15 cellular contexts compared by ENCODE assay signal in the genomic region with DNA sequence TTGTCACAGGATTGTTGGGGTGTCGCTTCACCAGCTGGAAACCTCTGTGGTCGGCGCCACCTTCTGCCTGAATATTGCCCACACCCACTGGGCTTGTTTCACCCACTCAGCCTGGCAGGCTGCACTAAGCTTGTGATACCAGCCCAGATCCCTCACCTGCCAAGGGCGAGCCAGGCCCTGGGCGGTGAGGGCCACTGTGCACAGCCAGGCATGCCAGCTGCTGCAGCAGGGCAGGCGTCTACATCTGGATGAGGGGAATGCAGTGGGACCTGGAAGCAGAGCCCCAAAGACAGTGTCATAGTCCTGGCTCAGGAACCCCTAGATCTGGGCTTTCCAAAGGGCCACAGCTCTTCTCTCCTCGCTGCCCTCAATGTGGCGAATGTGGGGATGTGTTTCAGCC.
DNase-seq lines count a peak whose midpoint lies in the region; FAIRE-seq and TF ChIP-seq lines count a peak whose summit lies in the region.
"Had no signal": no experiment of that assay in that cellular context is flagged by ENCODE, and none has a peak within 500 bp of the region (broad histone marks: within the 10 kb centered on the region; RNA-seq: fewer than 3 reads in every experiment).

No MANE protein-coding gene starts in this region.

- no peak overlapping the region for H2BK120ac ChIP-seq in H9 (ENCODE audit: low read depth, low read length, poor library complexity, severe bottlenecking)

- H3K27ac Mint-ChIP-seq in H9, result no peak overlapping the region
- H3K27ac Mint-ChIP-seq: CD4-positive, alpha-beta T cell had no signal

- H3K27me3 ChIP-seq in H9 (ENCODE audit: insufficient read depth, low read length) (no peaks in the 10 kb centered on the region), Karpas-422 (ENCODE audit: low read length) (no peaks in the 10 kb centered on the region), sigmoid colon (no peaks in the 10 kb centered on the region)

- DNase-seq in H9, result no peak
- DNase-seq in Karpas-422, result no peak
- peak; percentile 52 for DNase-seq in kidney
- peak; percentile 57 for DNase-seq in sigmoid colon
- no peak for DNase-seq in NCI-H82 treated with DMSO at 0.1 percent for 48 hours (lab: John Stamatoyannopoulos, UW; ENCODE audit: unreplicated experiment)
- DNase-seq in NK-92 treated with Interleukin-12 subunit alpha and Interleukin-12 subunit beta, amount 100 ng/mL, for 24 hours (lab: John Stamatoyannopoulos, UW), result no peak
- no peak for DNase-seq in stimulated activated naive CD4-positive, alpha-beta T cell (lab: John Stamatoyannopoulos, UW)
- no peak for DNase-seq in iPS-NIHi11 (ENCODE audit: low spot score)
- DNase-seq: ACHN; Caco-2; CD4-positive, alpha-beta T cell; GOT3 had no signal

- no peak overlapping the region for H3K56ac ChIP-seq in H9 (ENCODE audit: insufficient read length, low read depth, low read length)

- no peak overlapping the region for H3K4me3 Mint-ChIP-seq in H9
- H3K4me3 Mint-ChIP-seq: CD4-positive, alpha-beta T cell had no signal

- H3K79me1 ChIP-seq in H9 (ENCODE audit: insufficient read depth, low read depth, low read length, poor library complexity, severe bottlenecking), result no peaks in the 10 kb centered on the region

- H3K4me3 ChIP-seq in Karpas-422 (ENCODE audit: low read length) (no peak overlapping the region), kidney (ENCODE audit: low read length in 2 of 2) (no peak overlapping the region), sigmoid colon (no peak overlapping the region)
- H3K4me3 ChIP-seq: HAP-1 had no signal

- peak overlapping the region; percentile 23 for H2BK12ac ChIP-seq in H9 (ENCODE audit: insufficient read length, low read depth, low read length)

- no peak for TF ChIP-seq EP300 in sigmoid colon (IDR thresholded peaks at IDR 0.05)

- no peaks in the 10 kb centered on the region for H3K4me1 ChIP-seq in H9 (ENCODE audit: insufficient read depth, low read length)
- H3K4me1 ChIP-seq in Karpas-422 (ENCODE audit: low read length), result no peaks in the 10 kb centered on the region
- no peaks in the 10 kb centered on the region for H3K4me1 ChIP-seq in kidney (ENCODE audit: control insufficient read depth in 1 of 2, insufficient read depth in 1 of 2, low read depth in 1 of 2, low read length in 2 of 2)
- H3K4me1 ChIP-seq in sigmoid colon, result no peaks in the 10 kb centered on the region
- H3K4me1 ChIP-seq: Caco-2, HAP-1 had no signal

- H2BK20ac ChIP-seq in H9 (ENCODE audit: low read depth, low read length, poor library complexity, severe bottlenecking), result no peak overlapping the region

- intact Hi-C loops in kidney (cut with DNase I) (no loop called here), sigmoid colon (cut with DNase I) (no loop called here)

- TF ChIP-seq CTCF in H9 (conservative IDR thresholded peaks at IDR 0.05), result no peak
- TF ChIP-seq CTCF in kidney (IDR thresholded peaks at IDR 0.05; ENCODE audit: borderline replicate concordance, extremely low read depth, insufficient read depth), result no peak
- no peak for TF ChIP-seq CTCF in sigmoid colon (IDR thresholded peaks at IDR 0.05)

- no peak overlapping the region for H4K8ac ChIP-seq in H9 (replicated peaks; ENCODE audit: insufficient read length, low read depth, low read length)

- no peaks in the 10 kb centered on the region for H3K27me3 Mint-ChIP-seq in H9 (ENCODE audit: low read depth)
- H3K27me3 Mint-ChIP-seq: CD4-positive, alpha-beta T cell had no signal

- H3K4me2 ChIP-seq in H9 (ENCODE audit: insufficient read depth, insufficient read length, low read length) (no peak overlapping the region), Karpas-422 (ENCODE audit: low read depth, low read length, poor library complexity, severe bottlenecking) (no peak overlapping the region)

- H3K23me2 ChIP-seq in H9 (ENCODE audit: insufficient read length, low read depth, low read length, poor library complexity, severe bottlenecking), result no peaks in the 10 kb centered on the region

- TF ChIP-seq POLR2A in sigmoid colon (IDR thresholded peaks at IDR 0.05), result no peak

- no CpG with 5 or more reads among the region's 8 CpGs for WGBS in H9 (ENCODE audit: extremely low coverage, insufficient read length, low lambda C conversion rate)
- whole genome bisulfite sequencing in sigmoid colon, 2 donors, result 88 to 94% methylated on average over 8 of the region's 8 CpGs

- no peak overlapping the region; the same call in 1 of the 2 replicates for H3K14ac ChIP-seq in H9 (ENCODE audit: insufficient read depth, low read length)

- no peaks in the 10 kb centered on the region for H3K9me3 ChIP-seq in H9 (ENCODE audit: control insufficient read depth, low read depth, low read length)
- no peaks in the 10 kb centered on the region for H3K9me3 ChIP-seq in Karpas-422 (ENCODE audit: low read length)
- H3K9me3 ChIP-seq in kidney (ENCODE audit: control insufficient read depth in 1 of 2, low read length in 2 of 2), result no peaks in the 10 kb centered on the region
- H3K9me3 ChIP-seq in sigmoid colon, result no peaks in the 10 kb centered on the region
- H3K9me3 ChIP-seq: Caco-2, HAP-1 had no signal

- H3K9ac ChIP-seq in H9 (ENCODE audit: extremely low read depth, insufficient read length, low read length) (no peak overlapping the region), Karpas-422 (ENCODE audit: low read length) (no peak overlapping the region), kidney (ENCODE audit: low read length in 2 of 2) (no peak overlapping the region)

- H3K9me3 Mint-ChIP-seq in H9, result peaks cover 0 to 3% of the 10 kb centered on the region in 2 experiments; a peak in 1 of 5 replicates
- H3K9me3 Mint-ChIP-seq: CD4-positive, alpha-beta T cell had no signal

- H2BK15ac ChIP-seq in H9 (ENCODE audit: low read depth, low read length), result no peak overlapping the region

- H4K20me1 ChIP-seq in H9 (ENCODE audit: control insufficient read depth, insufficient read depth, insufficient read length) (no peaks in the 10 kb centered on the region), Karpas-422 (ENCODE audit: insufficient read depth, low read depth, low read length) (no peaks in the 10 kb centered on the region)

- H3K27ac ChIP-seq in H9 (ENCODE audit: insufficient read length, low read depth, low read length) (no peak overlapping the region), Karpas-422 (ENCODE audit: low read length) (no peak overlapping the region), kidney (ENCODE audit: low read depth in 2 of 2, low read length in 2 of 2) (no peak overlapping the region), sigmoid colon (no peak overlapping the region)
- H3K27ac ChIP-seq: C4-2B had no signal

- no peak overlapping the region for H3K18ac ChIP-seq in H9 (ENCODE audit: insufficient read length, low read depth, low read length)

- H3K79me2 ChIP-seq in H9 (ENCODE audit: insufficient read depth, low read length), result no peaks in the 10 kb centered on the region
- no peaks in the 10 kb centered on the region for H3K79me2 ChIP-seq in Karpas-422 (ENCODE audit: low read length)

- H3K9me2 ChIP-seq in Karpas-422 (replicated peaks; ENCODE audit: insufficient read depth, low read length), result no peaks in the 10 kb centered on the region

- no peaks in the 10 kb centered on the region for H3K4me1 Mint-ChIP-seq in H9

- no peaks in the 10 kb centered on the region for H3K36me3 Mint-ChIP-seq in H9 (ENCODE audit: insufficient read depth in 1 of 3, low read depth in 3 of 3)

- H2BK5ac ChIP-seq in H9 (ENCODE audit: insufficient read length, low read length), result no peak overlapping the region

- H3K36me3 ChIP-seq in Karpas-422 (ENCODE audit: insufficient read depth, low read length), result no peaks in the 10 kb centered on the region
- H3K36me3 ChIP-seq in kidney (ENCODE audit: control insufficient read depth in 1 of 2, insufficient read depth in 2 of 2, low read length in 2 of 2), result no peaks in the 10 kb centered on the region
- H3K36me3 ChIP-seq in sigmoid colon, result no peaks in the 10 kb centered on the region
- H3K36me3 ChIP-seq: HAP-1 had no signal

- H4K5ac ChIP-seq in H9 (ENCODE audit: insufficient read length, low read depth, low read length), result no peak overlapping the region

- no peak overlapping the region for H3K23ac ChIP-seq in H9 (ENCODE audit: insufficient read length, low read depth, low read length)

- no peak for FAIRE-seq in kidney (lab: Jason Lieb, UNC)
- FAIRE-seq: D721Med had no signal

- H2AK5ac ChIP-seq in H9 (ENCODE audit: insufficient read length, low read length), result no peak overlapping the region

- no peak overlapping the region for H4K91ac ChIP-seq in H9 (ENCODE audit: insufficient read length, low read depth, low read length)

- H3T11ph ChIP-seq in H9 (ENCODE audit: low read length), result no peak overlapping the region

- no peak overlapping the region for H3K4ac ChIP-seq in H9 (ENCODE audit: low read depth, low read length)

- H2AFZ ChIP-seq in H9 (ENCODE audit: low read length), result no peak overlapping the region
- H2AFZ ChIP-seq in Karpas-422 (ENCODE audit: low read length), result peak overlapping the region; percentile 28; the same call in 1 of the 2 replicates

Comparison
In these comparisons a context has a peak if more than half of its experiments do, and no peak if none do; other contexts are left out.
1. DNase-seq: peak in kidney (single experiment) and sigmoid colon (single experiment); none in H9 (single experiment), Karpas-422 (single experiment), NCI-H82 treated with DMSO at 0.1 percent for 48 hours (single experiment), NK-92 treated with Interleukin-12 subunit alpha and Interleukin-12 subunit beta, amount 100 ng/mL, for 24 hours (single experiment), stimulated activated naive CD4-positive, alpha-beta T cell (0 of 6) and iPS-NIHi11 (single experiment).